24 cellular contexts compared by ENCODE assay signal in genomic region chr6:161682982-161683381, GRCh38.
"Had no signal": no experiment of that assay in that cellular context is flagged by ENCODE, and none has a peak within 500 bp of the region (broad histone marks: within the 10 kb centered on the region; RNA-seq: fewer than 3 reads in every experiment).

No MANE protein-coding gene starts in this region.

- H3K36me3 Mint-ChIP-seq: activated naive CD8-positive, alpha-beta T cell treated with anti-CD3 and anti-CD28 coated beads, Interleukin-2, amount 10 ng/mL, durations not matched to agents 7 days and 5 days; mesothelial cell of epicardium; natural killer cell; stimulated activated naive B cell treated with anti-CD40 and anti-IgM and Interleukin-4, amounts not matched to agents 10 μg/mL and 1 μg/mL and 100 μg/mL, for 72 hours had no signal

- H3K27me3 ChIP-seq: cardiac muscle cell, left lung, testis, uterus had no signal

- H3K27ac ChIP-seq: cardiac muscle cell, left lung, testis, uterus had no signal

- ATAC-seq: left lung; natural killer cell; stimulated activated naive B cell treated with anti-CD40 and anti-IgM and Interleukin-4, amounts not matched to agents 10 μg/mL and 1 μg/mL and 100 μg/mL, for 72 hours; T-helper 17 cell had no signal

- H3K4me3 ChIP-seq: cardiac muscle cell, left lung, lung, testis, uterus had no signal

- H3K9me3 Mint-ChIP-seq: activated naive CD8-positive, alpha-beta T cell treated with anti-CD3 and anti-CD28 coated beads, Interleukin-2, amount 10 ng/mL, durations not matched to agents 7 days and 5 days; dendritic cell treated with granulocyte-macrophage colony-stimulating factor and Interleukin-4, amounts not matched to agents 40 ng/mL and 50 ng/mL, for 4 days; mesothelial cell of epicardium; natural killer cell; stimulated activated naive B cell treated with anti-CD40 and anti-IgM and Interleukin-4, amounts not matched to agents 10 μg/mL and 1 μg/mL and 100 μg/mL, for 72 hours had no signal

- H3K4me1 Mint-ChIP-seq: activated naive CD8-positive, alpha-beta T cell treated with anti-CD3 and anti-CD28 coated beads, Interleukin-2, amount 10 ng/mL, durations not matched to agents 7 days and 5 days; mesothelial cell of epicardium; natural killer cell; stimulated activated naive B cell treated with anti-CD40 and anti-IgM and Interleukin-4, amounts not matched to agents 10 μg/mL and 1 μg/mL and 100 μg/mL, for 72 hours; T-helper 17 cell had no signal

- H3K4me3 Mint-ChIP-seq: activated naive CD8-positive, alpha-beta T cell treated with anti-CD3 and anti-CD28 coated beads, Interleukin-2, amount 10 ng/mL, durations not matched to agents 7 days and 5 days; dendritic cell treated with granulocyte-macrophage colony-stimulating factor and Interleukin-4, amounts not matched to agents 40 ng/mL and 50 ng/mL, for 4 days; mesothelial cell of epicardium; natural killer cell; stimulated activated naive B cell treated with anti-CD40 and anti-IgM and Interleukin-4, amounts not matched to agents 10 μg/mL and 1 μg/mL and 100 μg/mL, for 72 hours; T-helper 17 cell had no signal

- H3K9me3 ChIP-seq: left lung, testis, uterus had no signal

- H3K27ac Mint-ChIP-seq: activated naive CD8-positive, alpha-beta T cell treated with anti-CD3 and anti-CD28 coated beads, Interleukin-2, amount 10 ng/mL, durations not matched to agents 7 days and 5 days; dendritic cell treated with granulocyte-macrophage colony-stimulating factor and Interleukin-4, amounts not matched to agents 40 ng/mL and 50 ng/mL, for 4 days; mesothelial cell of epicardium; natural killer cell; stimulated activated naive B cell treated with anti-CD40 and anti-IgM and Interleukin-4, amounts not matched to agents 10 μg/mL and 1 μg/mL and 100 μg/mL, for 72 hours; T-helper 17 cell had no signal

- H3K4me1 ChIP-seq: left lung, testis, uterus had no signal

- DNase-seq: activated CD4-positive, alpha-beta T cell treated with anti-CD3 and anti-CD28 coated beads for 4 hours; activated CD4-positive, alpha-beta T cell treated with anti-CD3 and anti-CD28 coated beads, Interleukin-2, amount 50 U/mL, for 48 hours; activated CD4-positive, CD25-positive, alpha-beta regulatory T cell; activated naive CD4-positive, alpha-beta T cell treated with Interleukin-2 at 50 U/mL for 16 hours; activated naive CD8-positive, alpha-beta T cell treated with anti-CD3 and anti-CD28 coated beads, Interleukin-2, amount 10 ng/mL, durations not matched to agents 7 days and 5 days; activated T-cell treated with anti-CD3 and anti-CD28 coated beads, Interleukin-2, amount 50 U/mL, for 48 hours; amygdala; effector CD4-positive, alpha-beta T cell; foreskin fibroblast; left lung; natural killer cell; occipital lobe; retina; stimulated activated CD4-positive, alpha-beta T cell treated with anti-CD3 and anti-CD28 coated beads, Interleukin-2, amount 100 ng/mL, for 48 hours; stimulated activated CD8-positive, alpha-beta memory T cell treated with anti-CD3 and anti-CD28 coated beads, Interleukin-4, amount 100 ng/mL, for 48 hours; stimulated activated naive B cell treated with anti-CD40 and anti-IgM and Interleukin-4, amounts not matched to agents 10 μg/mL and 1 μg/mL and 100 μg/mL, for 72 hours; T-helper 17 cell; testis; trophoblast cell; uterus had no signal

- H3K36me3 ChIP-seq: cardiac muscle cell, left lung, uterus had no signal

- H3K27me3 Mint-ChIP-seq: activated naive CD8-positive, alpha-beta T cell treated with anti-CD3 and anti-CD28 coated beads, Interleukin-2, amount 10 ng/mL, durations not matched to agents 7 days and 5 days; dendritic cell treated with granulocyte-macrophage colony-stimulating factor and Interleukin-4, amounts not matched to agents 40 ng/mL and 50 ng/mL, for 4 days; stimulated activated naive B cell treated with anti-CD40 and anti-IgM and Interleukin-4, amounts not matched to agents 10 μg/mL and 1 μg/mL and 100 μg/mL, for 72 hours; T-helper 17 cell had no signal
